ENCODE assay signal across 27 cellular contexts in the genomic region with DNA sequence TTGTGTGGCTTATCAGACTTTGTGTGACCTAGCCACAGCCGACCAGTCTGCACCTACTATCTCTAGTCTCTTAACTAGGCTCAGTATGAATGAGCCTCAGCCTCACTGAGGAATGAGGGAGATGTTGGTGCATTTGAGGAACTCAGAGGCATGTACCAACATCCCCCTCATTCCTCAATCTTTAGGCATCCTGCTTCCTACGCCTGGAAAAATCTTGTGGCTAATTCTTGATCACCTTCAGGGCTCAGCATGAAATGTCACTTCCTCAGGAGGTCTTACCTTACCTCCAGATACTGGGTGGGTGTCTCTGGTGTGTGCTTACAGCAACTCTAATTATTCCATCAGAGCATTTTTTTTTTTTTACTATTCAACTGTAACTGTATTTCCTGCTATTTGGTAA.
"Had no signal": no experiment of that assay in that cellular context is flagged by ENCODE, and none has a peak within 500 bp of the region (broad histone marks: within the 10 kb centered on the region; RNA-seq: fewer than 3 reads in every experiment).

No MANE protein-coding gene starts in this region.

- FAIRE-seq: frontal cortex, urothelium cell line had no signal

- H3K4me1 Mint-ChIP-seq: endodermal cell; stimulated activated effector memory CD8-positive, alpha-beta T cell treated with anti-CD3 and anti-CD28 coated beads, Interleukin-12 subunit alpha, Interleukin-12 subunit beta, amount 100 ng/mL, for 72 hours had no signal

- H3K36me3 Mint-ChIP-seq: naive thymus-derived CD8-positive, alpha-beta T cell; stimulated activated effector memory CD8-positive, alpha-beta T cell treated with anti-CD3 and anti-CD28 coated beads, Interleukin-12 subunit alpha, Interleukin-12 subunit beta, amount 100 ng/mL, for 72 hours had no signal

- H3K4me1 ChIP-seq: colonic mucosa, left lung, psoas muscle, sigmoid colon, testis, tibial artery, upper lobe of left lung had no signal

- H3K4me3 Mint-ChIP-seq: dendritic cell treated with granulocyte-macrophage colony-stimulating factor and Interleukin-4, amounts not matched to agents 40 ng/mL and 50 ng/mL, for 4 days; endodermal cell; naive thymus-derived CD8-positive, alpha-beta T cell; nephron progenitor cell; stimulated activated effector memory CD8-positive, alpha-beta T cell treated with anti-CD3 and anti-CD28 coated beads, Interleukin-12 subunit alpha, Interleukin-12 subunit beta, amount 100 ng/mL, for 72 hours had no signal

- H3K9me3 Mint-ChIP-seq: dendritic cell treated with granulocyte-macrophage colony-stimulating factor and Interleukin-4, amounts not matched to agents 40 ng/mL and 50 ng/mL, for 4 days; endodermal cell; stimulated activated effector memory CD8-positive, alpha-beta T cell treated with anti-CD3 and anti-CD28 coated beads, Interleukin-12 subunit alpha, Interleukin-12 subunit beta, amount 100 ng/mL, for 72 hours had no signal

- H3K27ac Mint-ChIP-seq: dendritic cell treated with granulocyte-macrophage colony-stimulating factor and Interleukin-4, amounts not matched to agents 40 ng/mL and 50 ng/mL, for 4 days; endodermal cell; naive thymus-derived CD8-positive, alpha-beta T cell; nephron progenitor cell; stimulated activated effector memory CD8-positive, alpha-beta T cell treated with anti-CD3 and anti-CD28 coated beads, Interleukin-12 subunit alpha, Interleukin-12 subunit beta, amount 100 ng/mL, for 72 hours had no signal

- ATAC-seq: left cardiac atrium; left lung; naive thymus-derived CD8-positive, alpha-beta T cell; psoas muscle; right cardiac atrium; stimulated activated effector memory CD8-positive, alpha-beta T cell treated with anti-CD3 and anti-CD28 coated beads, Interleukin-12 subunit alpha, Interleukin-12 subunit beta, amount 100 ng/mL, for 72 hours; stimulated activated naive CD8-positive, alpha-beta T cell treated with anti-CD3 and anti-CD28 coated beads, Interleukin-15, Interleukin-2, amounts not matched to agents 100 U/mL and 50 U/mL, for 24 hours had no signal

- H3K9me3 ChIP-seq: colonic mucosa, esophagus squamous epithelium, left lung, ovary, psoas muscle, sigmoid colon, testis, tibial artery, upper lobe of left lung had no signal

- H3K4me3 ChIP-seq: colonic mucosa, esophagus squamous epithelium, left lung, ovary, psoas muscle, sigmoid colon, testis, tibial artery, upper lobe of left lung had no signal

- H3K27me3 ChIP-seq: colonic mucosa, esophagus squamous epithelium, left lung, ovary, sigmoid colon, testis, upper lobe of left lung had no signal

- H3K27ac ChIP-seq: colonic mucosa, esophagus squamous epithelium, left lung, ovary, psoas muscle, sigmoid colon, testis, tibial artery, upper lobe of left lung had no signal

- H3K36me3 ChIP-seq: colonic mucosa, esophagus squamous epithelium, left lung, ovary, sigmoid colon, tibial artery, upper lobe of left lung had no signal

- H3K27me3 Mint-ChIP-seq: dendritic cell treated with granulocyte-macrophage colony-stimulating factor and Interleukin-4, amounts not matched to agents 40 ng/mL and 50 ng/mL, for 4 days had no signal

- DNase-seq: colonic mucosa; effector CD8-positive, alpha-beta T cell; endodermal cell; erythroblast; esophagus squamous epithelium; left cardiac atrium; left lung; mesendoderm; naive thymus-derived CD8-positive, alpha-beta T cell; nephron progenitor cell; occipital lobe; ovary; posterior cingulate gyrus; psoas muscle; right cardiac atrium; sigmoid colon; stimulated activated CD4-positive, alpha-beta T cell treated with anti-CD3 and anti-CD28 coated beads, Interleukin-2, amount 100 ng/mL, for 24 hours; stimulated activated CD4-positive, alpha-beta T cell treated with anti-CD3 and anti-CD28 coated beads, Interleukin-4, amount 100 ng/mL, for 24 hours; stimulated activated naive CD8-positive, alpha-beta T cell treated with anti-CD3 and anti-CD28 coated beads, Interleukin-15, Interleukin-2, amounts not matched to agents 100 U/mL and 50 U/mL, for 24 hours; substantia nigra; testis; tibial artery; upper lobe of left lung had no signal
